In the genomic region with DNA sequence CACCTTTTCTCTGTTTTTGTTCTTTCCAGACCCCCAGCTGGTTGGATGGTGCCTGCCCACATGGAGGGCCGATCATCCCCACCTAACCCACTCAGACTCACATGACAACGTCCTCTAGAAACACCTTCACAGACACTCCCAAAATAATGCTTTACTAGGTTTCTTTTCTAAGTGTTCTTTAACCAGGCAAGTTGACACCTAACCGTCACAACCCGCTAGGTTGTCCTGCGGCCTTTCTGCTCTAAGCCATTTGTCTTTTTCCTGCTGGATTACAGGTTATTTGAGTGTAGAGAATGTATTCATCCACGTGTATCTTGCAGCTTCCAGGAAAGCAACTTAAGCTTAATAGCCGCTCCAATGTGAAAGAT, we compare ENCODE assay signal across 18 cellular contexts.
"Had no signal": no experiment of that assay in that cellular context is flagged by ENCODE, and none has a peak within 500 bp of the region (broad histone marks: within the 10 kb centered on the region; RNA-seq: fewer than 3 reads in every experiment).

No MANE protein-coding gene starts in this region.

- H3K4me1 ChIP-seq: gastroesophageal sphincter, thyroid gland had no signal

- H3K4me3 ChIP-seq: esophagus muscularis mucosa, gastroesophageal sphincter, heart right ventricle, smooth muscle cell, thyroid gland had no signal

- H3K4me1 Mint-ChIP-seq: activated naive CD4-positive, alpha-beta T cell treated with anti-CD3 and anti-CD28 coated beads, Interleukin-2, amount 50 U/mL, for 24 hours had no signal

- DNase-seq: activated CD4-positive, alpha-beta T cell treated with anti-CD3 and anti-CD28 coated beads for 36 hours; activated CD4-positive, alpha-beta T cell treated with anti-CD3 and anti-CD28 coated beads, Interleukin-2, amount 50 U/mL, for 48 hours; activated gamma-delta T cell; dermis blood vessel endothelial cell; effector memory CD4-positive, alpha-beta T cell; heart right ventricle; mesendoderm; naive thymus-derived CD4-positive, alpha-beta T cell; retina; stimulated activated CD4-positive, alpha-beta T cell treated with anti-CD3 and anti-CD28 coated beads, Interleukin-4, amount 100 ng/mL, for 24 hours; thyroid gland had no signal

- H3K4me3 Mint-ChIP-seq: activated CD4-positive, alpha-beta T cell treated with anti-CD3 and anti-CD28 coated beads for 36 hours; activated naive CD4-positive, alpha-beta T cell treated with anti-CD3 and anti-CD28 coated beads, Interleukin-2, amount 50 U/mL, for 24 hours; naive thymus-derived CD4-positive, alpha-beta T cell; stimulated activated memory B cell treated with anti-CD40 and anti-IgM and Interleukin-4, amounts not matched to agents 10 μg/mL and 1 μg/mL and 100 μg/mL, for 72 hours; T-helper 2 cell treated with Interferon-gamma antibody and Interleukin-4, amounts not matched to agents 5 μg/mL and 100 μg/mL, for 36 hours; WTC11 had no signal

- H3K27ac Mint-ChIP-seq: activated CD4-positive, alpha-beta T cell treated with anti-CD3 and anti-CD28 coated beads for 36 hours; activated naive CD4-positive, alpha-beta T cell treated with anti-CD3 and anti-CD28 coated beads, Interleukin-2, amount 50 U/mL, for 24 hours; naive thymus-derived CD4-positive, alpha-beta T cell; stimulated activated memory B cell treated with anti-CD40 and anti-IgM and Interleukin-4, amounts not matched to agents 10 μg/mL and 1 μg/mL and 100 μg/mL, for 72 hours; T-helper 2 cell treated with Interferon-gamma antibody and Interleukin-4, amounts not matched to agents 5 μg/mL and 100 μg/mL, for 36 hours; WTC11 had no signal

- H3K27ac ChIP-seq: thyroid gland had no signal

- H3K36me3 Mint-ChIP-seq: activated naive CD4-positive, alpha-beta T cell treated with anti-CD3 and anti-CD28 coated beads, Interleukin-2, amount 50 U/mL, for 24 hours; naive thymus-derived CD4-positive, alpha-beta T cell; stimulated activated memory B cell treated with anti-CD40 and anti-IgM and Interleukin-4, amounts not matched to agents 10 μg/mL and 1 μg/mL and 100 μg/mL, for 72 hours; WTC11 had no signal

- H3K4me2 ChIP-seq: smooth muscle cell had no signal

- ATAC-seq: activated CD4-positive, alpha-beta T cell treated with anti-CD3 and anti-CD28 coated beads for 36 hours; gastroesophageal sphincter; naive thymus-derived CD4-positive, alpha-beta T cell; stimulated activated memory B cell treated with anti-CD40 and anti-IgM and Interleukin-4, amounts not matched to agents 10 μg/mL and 1 μg/mL and 100 μg/mL, for 72 hours; WTC11 had no signal

- H3K27me3 Mint-ChIP-seq: activated naive CD4-positive, alpha-beta T cell treated with anti-CD3 and anti-CD28 coated beads, Interleukin-2, amount 50 U/mL, for 24 hours; stimulated activated memory B cell treated with anti-CD40 and anti-IgM and Interleukin-4, amounts not matched to agents 10 μg/mL and 1 μg/mL and 100 μg/mL, for 72 hours had no signal

- H3K27me3 ChIP-seq: esophagus muscularis mucosa, heart right ventricle, thyroid gland had no signal

- H3K9me3 ChIP-seq: esophagus muscularis mucosa, gastroesophageal sphincter, heart right ventricle, thyroid gland had no signal

- H3K36me3 ChIP-seq: esophagus muscularis mucosa, gastroesophageal sphincter, thyroid gland had no signal

- H3K9me3 Mint-ChIP-seq: activated naive CD4-positive, alpha-beta T cell treated with anti-CD3 and anti-CD28 coated beads, Interleukin-2, amount 50 U/mL, for 24 hours; T-helper 2 cell treated with Interferon-gamma antibody and Interleukin-4, amounts not matched to agents 5 μg/mL and 100 μg/mL, for 36 hours had no signal
